In genomic region chr2:65071499-65072180, GRCh38 we compare ENCODE assay signal across 8 cellular contexts. TPM values are rescaled to one million over a fixed set of nuclear protein-coding genes. Genes with fewer than 3 reads are reported as not detected.
DNase-seq lines count a peak whose midpoint lies in the region; ATAC-seq and TF ChIP-seq lines count a peak whose summit lies in the region.

No MANE protein-coding gene starts in this region.

- peaks cover 22% of the 10 kb centered on the region for H3K4me1 Mint-ChIP-seq in central memory CD8-positive, alpha-beta T cell
- H3K4me1 Mint-ChIP-seq in neural progenitor cell (peaks cover 12% of the 10 kb centered on the region), immature natural killer cell (peaks cover 8 to 13% of the 10 kb centered on the region in 2 donors)

- no peaks in the 10 kb centered on the region for H4K20me1 ChIP-seq in MM.1S (ENCODE audit: insufficient read depth, low read length)
- peaks cover 45% of the 10 kb centered on the region for H4K20me1 ChIP-seq in neural progenitor cell (ENCODE audit: low read depth)

- H3K27ac Mint-ChIP-seq in central memory CD8-positive, alpha-beta T cell (ENCODE audit: low read depth): no peak overlapping the region
- no peak overlapping the region for H3K27ac Mint-ChIP-seq in neural progenitor cell
- H3K27ac Mint-ChIP-seq in immature natural killer cell: peak overlapping the region in 1 of 6 donors; percentile 55

- H3K27me3 Mint-ChIP-seq in central memory CD8-positive, alpha-beta T cell: no peaks in the 10 kb centered on the region
- H3K27me3 Mint-ChIP-seq in neural progenitor cell (ENCODE audit: insufficient read depth, low read depth) (peaks cover 4% of the 10 kb centered on the region), immature natural killer cell (ENCODE audit: low read depth in 3 of 3) (peaks cover 3 to 4% (median 4%) of the 10 kb centered on the region in 3 donors)

- H3K4me2 ChIP-seq in MM.1S (ENCODE audit: low read depth, low read length) (peak overlapping the region; percentile 44; the same call in 1 of the 2 replicates), neural progenitor cell (no peak overlapping the region)

- H3K27ac ChIP-seq in MM.1S (ENCODE audit: low read length) (peak overlapping the region; percentile 23; the same call in 1 of the 2 replicates), neural progenitor cell (no peak overlapping the region)

- H3K27me3 ChIP-seq in MM.1S (replicated peaks; ENCODE audit: insufficient read depth, low read length) (no peaks in the 10 kb centered on the region), neural progenitor cell (no peaks in the 10 kb centered on the region)

- DNase-seq in EH (ENCODE audit: low read depth) (peak; percentile 52), MM.1S (no peak), neural progenitor cell (ENCODE audit: low spot score) (no peak), immature natural killer cell (no peak), mesenteric fat pad (ENCODE audit: low spot score) (no peak), hepatic stellate cell (ENCODE audit: low spot score) (no peak)
- no peak for DNase-seq in central memory CD8-positive, alpha-beta T cell (ENCODE audit: low spot score in 2 of 2)

- no peaks in the 10 kb centered on the region for H3K9me3 ChIP-seq in MM.1S (replicated peaks; ENCODE audit: insufficient read depth, low read length)
- no peaks in the 10 kb centered on the region for H3K9me3 ChIP-seq in neural progenitor cell (ENCODE audit: low read depth)

- H2AFZ ChIP-seq in MM.1S (ENCODE audit: low read length) (no peak overlapping the region), neural progenitor cell (replicated peaks) (no peak overlapping the region)

- no peak overlapping the region for H3K9ac ChIP-seq in MM.1S (ENCODE audit: low read length)
- no peak overlapping the region for H3K9ac ChIP-seq in neural progenitor cell

- H3F3A ChIP-seq in MM.1S (ENCODE audit: insufficient read depth, low read length): 0 out of 2 replicates have a peak, but pooled peaks cover 10% of the 10 kb centered on the region
- H3F3A ChIP-seq in neural progenitor cell (ENCODE audit: low read depth): no peaks in the 10 kb centered on the region

- H3K79me2 ChIP-seq in MM.1S (ENCODE audit: low read length): no peaks in the 10 kb centered on the region
- peaks cover 24% of the 10 kb centered on the region for H3K79me2 ChIP-seq in neural progenitor cell (ENCODE audit: low read depth)

- TF ChIP-seq CTCF in MM.1S (IDR thresholded peaks at IDR 0.05; ENCODE audit: low read length): no peak; the same call in 1 of the 2 replicates
- TF ChIP-seq CTCF in neural progenitor cell (IDR thresholded peaks at IDR 0.05): peak; percentile 13

- peaks cover 34% of the 10 kb centered on the region for H3K36me3 Mint-ChIP-seq in central memory CD8-positive, alpha-beta T cell (ENCODE audit: insufficient read depth)
- peaks cover 32% of the 10 kb centered on the region for H3K36me3 Mint-ChIP-seq in neural progenitor cell
- H3K36me3 Mint-ChIP-seq in immature natural killer cell: no peaks in the 10 kb centered on the region

- ATAC-seq in central memory CD8-positive, alpha-beta T cell (replicated peaks; ENCODE audit: extremely low read depth, poor library complexity, severe bottlenecking): peak; percentile 28
- no peak for ATAC-seq in HG03108 (IDR thresholded peaks at IDR 0.05; ENCODE audit: unreplicated experiment)

- H3K9me3 Mint-ChIP-seq in central memory CD8-positive, alpha-beta T cell: no peaks in the 10 kb centered on the region
- H3K9me3 Mint-ChIP-seq in neural progenitor cell: no peaks in the 10 kb centered on the region
- H3K9me3 Mint-ChIP-seq in immature natural killer cell: no peaks in the 10 kb centered on the region

- H3K36me3 ChIP-seq in MM.1S (replicated peaks; ENCODE audit: insufficient read depth, low read length) (no peaks in the 10 kb centered on the region), neural progenitor cell (peaks cover 5% of the 10 kb centered on the region)

- no peaks in the 10 kb centered on the region for H3K9me2 ChIP-seq in MM.1S (replicated peaks; ENCODE audit: insufficient read depth, low read length)

- no peak overlapping the region for H3K4me3 Mint-ChIP-seq in central memory CD8-positive, alpha-beta T cell
- H3K4me3 Mint-ChIP-seq in neural progenitor cell (no peak overlapping the region), immature natural killer cell (no peak overlapping the region)

- H3K4me1 ChIP-seq in MM.1S (ENCODE audit: low read length) (peaks cover 33% of the 10 kb centered on the region), neural progenitor cell (no peaks in the 10 kb centered on the region)

- H3K4me3 ChIP-seq in MM.1S (ENCODE audit: low read length) (no peak overlapping the region), neural progenitor cell (no peak overlapping the region)

RNA-seq across cellular contexts. Expression of gene CEP68, which starts 15.4 kb away (rescaled TPM):
- 33.3 and 36.2 TPM in 2 replicates for total RNA-seq in neural progenitor cell (ENCODE audit: low replicate concordance)
- polyA plus RNA-seq in immature natural killer cell: 1 to 10 TPM; 5.8 to 8.6 (median 7.9) TPM
- 21.9 TPM for total RNA-seq in mesenteric fat pad

RNA-seq across cellular contexts. Expression of gene RAB1A, which starts 58.3 kb away (rescaled TPM):
- 80.7 and 100 TPM in 2 replicates for total RNA-seq in neural progenitor cell (ENCODE audit: low replicate concordance)
- 10 to 100 TPM; 32.7 to 84.7 (median 43.8) TPM for polyA plus RNA-seq in immature natural killer cell
- 216 TPM for total RNA-seq in mesenteric fat pad
